Comparison of ENCODE assay signal across 8 cellular contexts in genomic region chr5:136212252-136212721, GRCh38. TPM values are rescaled to one million over a fixed set of nuclear protein-coding genes. Genes with fewer than 3 reads are reported as not detected.
DNase-seq lines count a peak whose midpoint lies in the region; ATAC-seq and TF ChIP-seq lines count a peak whose summit lies in the region.

No MANE protein-coding gene starts in this region.

- no peak overlapping the region for H3K4me3 ChIP-seq in MM.1S (ENCODE audit: low read length)

- no peak overlapping the region for H3K27ac ChIP-seq in MM.1S (ENCODE audit: low read length)

- no peaks in the 10 kb centered on the region for H3K4me1 ChIP-seq in MM.1S (ENCODE audit: low read length)

- no peak overlapping the region for H3K9ac ChIP-seq in MM.1S (ENCODE audit: low read length)

- peak overlapping the region in 1 of 7 donors; percentile 18 for H3K27ac Mint-ChIP-seq in CD14-positive monocyte

- TF ChIP-seq CTCF in CD14-positive monocyte (IDR thresholded peaks at IDR 0.05): peak; percentile 96
- peak; percentile 88 for TF ChIP-seq CTCF in MM.1S (IDR thresholded peaks at IDR 0.05; ENCODE audit: low read length)

- H3K36me3 Mint-ChIP-seq in CD14-positive monocyte: no peaks in the 10 kb centered on the region

- peaks cover 0 to 2% (median 0%) of the 10 kb centered on the region in 7 donors for H3K9me3 Mint-ChIP-seq in CD14-positive monocyte

- H3K27me3 Mint-ChIP-seq in CD14-positive monocyte (ENCODE audit: low read depth in 3 of 3): peaks cover 14 to 16% (median 15%) of the 10 kb centered on the region in 3 donors

- no peaks in the 10 kb centered on the region for H3K9me2 ChIP-seq in MM.1S (replicated peaks; ENCODE audit: insufficient read depth, low read length)

- peaks cover 3% of the 10 kb centered on the region for H3K4me1 Mint-ChIP-seq in CD14-positive monocyte

- intact Hi-C loops in CD14-positive monocyte (cut with micrococcal nuclease): loop anchor here (1.0 to 10.0 kb wide), 3 partner anchors 265 to 325 kb away; no protein-coding TSS in a partner anchor

- ATAC-seq in GM19043 (IDR thresholded peaks at IDR 0.05; ENCODE audit: low read depth, unreplicated experiment): peak; percentile 53

- H3K4me2 ChIP-seq in MM.1S (ENCODE audit: low read depth, low read length): no peak overlapping the region

- H3F3A ChIP-seq in MM.1S (ENCODE audit: insufficient read depth, low read length): no peaks in the 10 kb centered on the region

- H3K79me2 ChIP-seq in MM.1S (ENCODE audit: low read length): no peaks in the 10 kb centered on the region

- no peaks in the 10 kb centered on the region for H3K27me3 ChIP-seq in MM.1S (replicated peaks; ENCODE audit: insufficient read depth, low read length)

- no peaks in the 10 kb centered on the region for H3K9me3 ChIP-seq in MM.1S (replicated peaks; ENCODE audit: insufficient read depth, low read length)

- H2AFZ ChIP-seq in MM.1S (ENCODE audit: low read length): 0 out of 2 replicates have a peak overlapping the region, but pooled peaks have one; percentile 12

- H3K36me3 ChIP-seq in MM.1S (replicated peaks; ENCODE audit: insufficient read depth, low read length): no peaks in the 10 kb centered on the region

- DNase-seq in CD14-positive monocyte (ENCODE audit: low spot score) (no peak), MM.1S (peak; percentile 48), midbrain (lab: John Stamatoyannopoulos, UW) (peak; percentile 55), superior temporal gyrus (ENCODE audit: extremely low spot score) (peak; percentile 75), KG1 (lab: John Stamatoyannopoulos, UW) (no peak)
- peak; percentile 9 to 25 for DNase-seq in activated CD4-positive, alpha-beta T cell treated with anti-CD3 and anti-CD28 coated beads for 24 hours (ENCODE audit: low read depth in 2 of 2)
- DNase-seq in effector CD4-positive, alpha-beta T cell: peak; percentile 31

- H3K4me3 Mint-ChIP-seq in CD14-positive monocyte: no peak overlapping the region

- H4K20me1 ChIP-seq in MM.1S (ENCODE audit: insufficient read depth, low read length): no peaks in the 10 kb centered on the region

RNA-seq across cellular contexts. Expression of gene SMIM32, which starts 19.3 kb away (rescaled TPM):
- not detected for polyA plus RNA-seq in CD14-positive monocyte

Comparison
In these comparisons a context has a peak if more than half of its experiments do, and no peak if none do; other contexts are left out.
1. DNase-seq: peak in MM.1S (single experiment), activated CD4-positive, alpha-beta T cell treated with anti-CD3 and anti-CD28 coated beads for 24 hours (2 of 2), effector CD4-positive, alpha-beta T cell (single experiment), midbrain (single experiment) and superior temporal gyrus (single experiment); none in CD14-positive monocyte (single experiment) and KG1 (single experiment).